In genomic region chrX:119398974-119399771, GRCh38 we compare ENCODE assay signal across 8 cellular contexts. TPM values are rescaled to one million over a fixed set of nuclear protein-coding genes. Genes with fewer than 3 reads are reported as not detected.
DNase-seq lines count a peak whose midpoint lies in the region; ATAC-seq and TF ChIP-seq lines count a peak whose summit lies in the region.

SLC25A43 (plus strand) TSS chrX:119399336; CDS start chrX:119399404, 68 bp downstream.

- in situ Hi-C loops in brain microvascular endothelial cell (cut with HindIII; ENCODE audit: low pct_ligation_motif_present, low sequenced_read_pairs) = no loop called here

- H3K27ac ChIP-seq in C4-2B (peak within 1 kb of the TSS; percentile 82), brain microvascular endothelial cell (peak within 1 kb of the TSS; percentile 34), spleen (peak within 1 kb of the TSS; percentile 56 to 87 (median 79))

- H3K9me3 Mint-ChIP-seq in T-cell = no peaks in the 10 kb centered on the region

- WGBS in spleen, 5 donors = 0 to 36% (median 2%) methylated on average over 5 to 77 of the region's 77 CpGs

- peaks cover 0 to 4% of the 10 kb centered on the region in 2 donors for H3K27me3 Mint-ChIP-seq in T-cell

- H3K9me3 ChIP-seq in spleen = no peaks in the 10 kb centered on the region

- peaks cover 11 to 34% (median 17%) of the 10 kb centered on the region in 3 donors for H3K4me1 Mint-ChIP-seq in T-cell

- intact Hi-C loops in spleen (cut with DNase I; ENCODE audit: low total_unique reads) = no loop called here

- ATAC-seq in HG03196 (IDR thresholded peaks at IDR 0.05; ENCODE audit: unreplicated experiment) (peak; percentile 92), T-cell (replicated peaks in 1 of 4) (peak; percentile 82 to 87 (median 84))

- H3K27ac Mint-ChIP-seq in T-cell = peak within 1 kb of the TSS; percentile 92 to 94

- DNase-seq in T-cell = peak in 23 of 34 experiments; percentile 2 to 42 (median 8)
- DNase-seq in brain microvascular endothelial cell = no peak
- DNase-seq in iPS-NIHi11 (ENCODE audit: low spot score) = peak; percentile 71
- DNase-seq in spleen = peak; percentile 87
- DNase-seq in midbrain (lab: John Stamatoyannopoulos, UW) = no peak

- H3K27me3 ChIP-seq in brain microvascular endothelial cell (replicated peaks) (no peaks in the 10 kb centered on the region), spleen (replicated peaks in 1 of 7) (peaks cover 0 to 10% (median 0%) of the 10 kb centered on the region in 7 donors)

- H3K36me3 ChIP-seq in brain microvascular endothelial cell (replicated peaks) (no peaks in the 10 kb centered on the region), spleen (no peaks in the 10 kb centered on the region)

- CTCF ChIA-PET in T-cell (lab: Charles Lee) = interaction anchor here in 1 of 2 donors (0.6 kb wide), 1 partner anchor 462 kb away, joined by 5 read pairs; no protein-coding TSS in a partner anchor

- TF ChIP-seq CTCF in C4-2B (conservative IDR thresholded peaks at IDR 0.05) (no peak), brain microvascular endothelial cell (IDR thresholded peaks at IDR 0.05; ENCODE audit: low read depth, low read length, missing control alignments) (no peak), spleen (IDR thresholded peaks at IDR 0.05 in 8 of 11, conservative IDR thresholded peaks at IDR 0.05 in 3 of 11) (no peak)

- peak within 1 kb of the TSS; percentile 79 to 89 (median 88) for H3K4me3 Mint-ChIP-seq in T-cell

- peaks cover 0 to 21% (median 17%) of the 10 kb centered on the region in 6 donors for H3K4me1 ChIP-seq in spleen

- H3K4me3 ChIP-seq in brain microvascular endothelial cell (ENCODE audit: low read depth, low read length) = peak within 1 kb of the TSS; percentile 62
- H3K4me3 ChIP-seq in spleen = peak within 1 kb of the TSS; percentile 30 to 84 (median 55)

- no peaks in the 10 kb centered on the region for H3K36me3 Mint-ChIP-seq in T-cell

- POLR2A ChIA-PET in T-cell (lab: Charles Lee) = interaction anchor here (0.5 to 0.6 kb wide), 2 partner anchors 16 to 218 kb away, joined by 3 read pairs; no protein-coding TSS in a partner anchor

- TF ChIP-seq POLR2A in GM19193 (IDR thresholded peaks at IDR 0.05; ENCODE audit: extremely low read depth, insufficient read depth, insufficient read length) (peak; percentile 47), spleen (IDR thresholded peaks at IDR 0.05) (no peak)

RNA-seq across cellular contexts. Expression of gene SLC25A43, which starts in this region (rescaled TPM):
- total RNA-seq in T-cell = 1 to 10 TPM; 1.7 to 6.4 (median 5.3) TPM
- 10 to 100 TPM in 3 of 7 donors, 1 to 10 TPM in 4; 6.9 to 13.7 (median 9.8) TPM for total RNA-seq in spleen
- polyA plus RNA-seq in spleen = 1 to 10 TPM; 5.5 to 7.5 (median 6.2) TPM

Comparison
In these comparisons a context has a peak if more than half of its experiments do, and no peak if none do; other contexts are left out.
1. DNase-seq: peak in T-cell (23 of 34), iPS-NIHi11 (single experiment) and spleen (single experiment); none in brain microvascular endothelial cell (single experiment) and midbrain (single experiment).
2. Peak in every context shown above with its lines, with median percentiles within 50 percentile points of each other: H3K27ac ChIP-seq.